Comparison of ENCODE assay signal across 17 cellular contexts in genomic region chr11:108838102-108838803, GRCh38.
"Had no signal": no experiment of that assay in that cellular context is flagged by ENCODE, and none has a peak within 500 bp of the region (broad histone marks: within the 10 kb centered on the region; RNA-seq: fewer than 3 reads in every experiment).

No MANE protein-coding gene starts in this region.

- H3K4me2 ChIP-seq: smooth muscle cell had no signal

- H3K9me3 Mint-ChIP-seq: activated naive CD4-positive, alpha-beta T cell treated with anti-CD3 and anti-CD28 coated beads, Interleukin-2, amount 50 U/mL, for 72 hours; naive thymus-derived CD4-positive, alpha-beta T cell; stimulated activated naive CD8-positive, alpha-beta T cell treated with anti-CD3 and anti-CD28 coated beads, Interleukin-15, amount 100 ng/mL, for 72 hours had no signal

- DNase-seq: activated CD4-positive, alpha-beta T cell treated with anti-CD3 and anti-CD28 coated beads for 1 hour; activated gamma-delta T cell treated with Interleukin-2 at 50 U/mL for 16 hours; adrenal gland; dermis blood vessel endothelial cell; effector memory CD4-positive, alpha-beta T cell; esophagus squamous epithelium; mesendoderm; naive thymus-derived CD4-positive, alpha-beta T cell; pancreas; stimulated activated CD4-positive, alpha-beta T cell treated with anti-CD3 and anti-CD28 coated beads, Interleukin-4, amount 100 ng/mL, for 1 hour; stimulated activated naive CD8-positive, alpha-beta T cell treated with anti-CD3 and anti-CD28 coated beads, Interleukin-15, amount 100 ng/mL, for 72 hours; trophoblast cell; WERI-Rb-1 had no signal

- H3K4me3 ChIP-seq: adrenal gland, esophagus squamous epithelium, pancreas, smooth muscle cell, vagina had no signal

- H3K27me3 ChIP-seq: adrenal gland, esophagus squamous epithelium, pancreas, vagina had no signal

- H3K27ac ChIP-seq: adrenal gland, esophagus squamous epithelium, pancreas, vagina, WERI-Rb-1 had no signal

- H3K4me3 Mint-ChIP-seq: naive thymus-derived CD4-positive, alpha-beta T cell; stimulated activated naive CD8-positive, alpha-beta T cell treated with anti-CD3 and anti-CD28 coated beads, Interleukin-15, amount 100 ng/mL, for 72 hours had no signal

- H3K27ac Mint-ChIP-seq: activated naive CD4-positive, alpha-beta T cell treated with anti-CD3 and anti-CD28 coated beads, Interleukin-2, amount 50 U/mL, for 72 hours; naive thymus-derived CD4-positive, alpha-beta T cell had no signal

- H3K4me1 ChIP-seq: adrenal gland, pancreas, vagina had no signal

- H3K9me3 ChIP-seq: adrenal gland, esophagus squamous epithelium, pancreas, vagina had no signal

- ATAC-seq: activated naive CD4-positive, alpha-beta T cell treated with anti-CD3 and anti-CD28 coated beads, Interleukin-2, amount 50 U/mL, for 72 hours; naive thymus-derived CD4-positive, alpha-beta T cell; pancreas; sciatic nerve; stimulated activated naive CD8-positive, alpha-beta T cell treated with anti-CD3 and anti-CD28 coated beads, Interleukin-15, amount 100 ng/mL, for 72 hours had no signal

- H3K36me3 ChIP-seq: adrenal gland, pancreas had no signal

- H3K27me3 Mint-ChIP-seq: naive thymus-derived CD4-positive, alpha-beta T cell; stimulated activated naive CD8-positive, alpha-beta T cell treated with anti-CD3 and anti-CD28 coated beads, Interleukin-15, amount 100 ng/mL, for 72 hours had no signal
